In the genomic region with DNA sequence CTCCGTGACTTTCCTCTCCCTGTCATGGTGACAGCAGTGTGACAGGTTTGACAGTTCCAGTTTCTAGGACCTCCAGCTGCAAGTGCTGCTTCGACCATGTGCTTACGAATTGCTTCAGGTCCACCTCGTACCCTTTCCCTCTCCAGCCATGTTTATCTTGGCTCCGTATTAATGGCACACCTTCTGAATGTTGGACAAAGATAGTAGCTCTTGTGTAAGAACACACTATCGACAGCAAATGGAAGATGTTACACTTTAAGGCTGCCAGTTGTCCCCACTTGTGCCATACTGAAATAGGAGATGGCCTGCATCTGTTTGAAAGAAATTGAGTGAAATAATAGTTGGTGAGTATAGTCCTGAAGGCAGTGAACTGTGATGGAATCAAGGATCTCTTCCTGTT, we compare ENCODE assay signal across 30 cellular contexts.
"Had no signal": no experiment of that assay in that cellular context is flagged by ENCODE, and none has a peak within 500 bp of the region (broad histone marks: within the 10 kb centered on the region; RNA-seq: fewer than 3 reads in every experiment).

No MANE protein-coding gene starts in this region.

- ATAC-seq: activated CD4-positive, alpha-beta T cell treated with anti-CD3 and anti-CD28 coated beads for 36 hours; activated CD8-positive, alpha-beta memory T cell treated with anti-CD3 and anti-CD28 coated beads, Interleukin-2, amount 10 ng/mL, durations not matched to agents 7 days and 5 days; activated CD8-positive, alpha-beta T cell treated with anti-CD3 and anti-CD28 coated beads, Interleukin-2, amount 10 ng/mL, durations not matched to agents 7 days and 5 days; activated naive CD4-positive, alpha-beta T cell treated with anti-CD3 and anti-CD28 coated beads, Interleukin-2, amount 50 U/mL, for 72 hours; T-helper 17 cell had no signal

- H3K4me3 ChIP-seq: ascending aorta, breast epithelium, cardiac muscle cell, colonic mucosa, esophagus squamous epithelium had no signal

- H3K27me3 ChIP-seq: ascending aorta, breast epithelium, cardiac muscle cell, colonic mucosa, esophagus squamous epithelium had no signal

- DNase-seq: activated CD4-positive, alpha-beta memory T cell treated with anti-CD3 and anti-CD28 coated beads for 36 hours; activated CD4-positive, alpha-beta T cell treated with anti-CD3 and anti-CD28 coated beads for 36 hours; activated CD4-positive, alpha-beta T cell treated with anti-CD3 and anti-CD28 coated beads, Interleukin-2, amount 10 ng/mL, durations not matched to agents 24 days and 14 days; activated CD4-positive, CD25-positive, alpha-beta regulatory T cell; activated CD4-positive, CD25-positive, alpha-beta regulatory T cell treated with anti-CD3 and anti-CD28 coated beads, Interleukin-2, amount 50 U/mL, for 72 hours; activated CD8-positive, alpha-beta memory T cell treated with anti-CD3 and anti-CD28 coated beads, Interleukin-2, amount 10 ng/mL, durations not matched to agents 7 days and 5 days; activated CD8-positive, alpha-beta memory T cell treated with anti-CD3 and anti-CD28 coated beads, Interleukin-2, amount 50 U/mL, for 4 hours; activated CD8-positive, alpha-beta T cell treated with anti-CD3 and anti-CD28 coated beads, Interleukin-2, amount 10 ng/mL, durations not matched to agents 7 days and 5 days; activated effector memory CD4-positive, alpha-beta T cell treated with anti-CD3 and anti-CD28 coated beads, Interleukin-2, amount 50 U/mL, for 16 hours; activated naive CD4-positive, alpha-beta T cell treated with anti-CD3 and anti-CD28 coated beads, Interleukin-2, amount 10 ng/mL, durations not matched to agents 7 days and 5 days; activated naive CD8-positive, alpha-beta T cell treated with anti-CD3 and anti-CD28 coated beads, Interleukin-2, amount 10 ng/mL, durations not matched to agents 7 days and 5 days; activated T-cell treated with anti-CD3 and anti-CD28 coated beads, Interleukin-2, amount 50 U/mL, for 1 hour; activated T-cell treated with anti-CD3 and anti-CD28 coated beads, Interleukin-2, amount 50 U/mL, for 48 hours; central memory CD4-positive, alpha-beta T cell; cerebellar nuclear complex; colonic mucosa; effector CD8-positive, alpha-beta T cell; esophagus squamous epithelium; foreskin melanocyte; head of caudate nucleus; T-helper 1 cell; T-helper 17 cell; T1000 had no signal

- H3K27ac ChIP-seq: ascending aorta, breast epithelium, cardiac muscle cell, colonic mucosa, epithelial cell of prostate, esophagus squamous epithelium had no signal

- H3K4me1 ChIP-seq: ascending aorta, breast epithelium, colonic mucosa had no signal

- H3K36me3 ChIP-seq: ascending aorta, breast epithelium, cardiac muscle cell, colonic mucosa, esophagus squamous epithelium had no signal

- FAIRE-seq: endometrium, endothelial cell of umbilical vein had no signal

- H3K9me3 ChIP-seq: ascending aorta, breast epithelium, colonic mucosa, esophagus squamous epithelium had no signal
